ENCODE assay signal across 1 cellular context in genomic region chr4:54843946-54844345, GRCh38.
TF ChIP-seq lines count a peak whose summit lies in the region.

No MANE protein-coding gene starts in this region.

TF ChIP-seq in GM23338, 12 proteins besides CTCF, POLR2A, EP300 and RAD21 (continued from another document):
- TF ChIP-seq, protein P1, sequence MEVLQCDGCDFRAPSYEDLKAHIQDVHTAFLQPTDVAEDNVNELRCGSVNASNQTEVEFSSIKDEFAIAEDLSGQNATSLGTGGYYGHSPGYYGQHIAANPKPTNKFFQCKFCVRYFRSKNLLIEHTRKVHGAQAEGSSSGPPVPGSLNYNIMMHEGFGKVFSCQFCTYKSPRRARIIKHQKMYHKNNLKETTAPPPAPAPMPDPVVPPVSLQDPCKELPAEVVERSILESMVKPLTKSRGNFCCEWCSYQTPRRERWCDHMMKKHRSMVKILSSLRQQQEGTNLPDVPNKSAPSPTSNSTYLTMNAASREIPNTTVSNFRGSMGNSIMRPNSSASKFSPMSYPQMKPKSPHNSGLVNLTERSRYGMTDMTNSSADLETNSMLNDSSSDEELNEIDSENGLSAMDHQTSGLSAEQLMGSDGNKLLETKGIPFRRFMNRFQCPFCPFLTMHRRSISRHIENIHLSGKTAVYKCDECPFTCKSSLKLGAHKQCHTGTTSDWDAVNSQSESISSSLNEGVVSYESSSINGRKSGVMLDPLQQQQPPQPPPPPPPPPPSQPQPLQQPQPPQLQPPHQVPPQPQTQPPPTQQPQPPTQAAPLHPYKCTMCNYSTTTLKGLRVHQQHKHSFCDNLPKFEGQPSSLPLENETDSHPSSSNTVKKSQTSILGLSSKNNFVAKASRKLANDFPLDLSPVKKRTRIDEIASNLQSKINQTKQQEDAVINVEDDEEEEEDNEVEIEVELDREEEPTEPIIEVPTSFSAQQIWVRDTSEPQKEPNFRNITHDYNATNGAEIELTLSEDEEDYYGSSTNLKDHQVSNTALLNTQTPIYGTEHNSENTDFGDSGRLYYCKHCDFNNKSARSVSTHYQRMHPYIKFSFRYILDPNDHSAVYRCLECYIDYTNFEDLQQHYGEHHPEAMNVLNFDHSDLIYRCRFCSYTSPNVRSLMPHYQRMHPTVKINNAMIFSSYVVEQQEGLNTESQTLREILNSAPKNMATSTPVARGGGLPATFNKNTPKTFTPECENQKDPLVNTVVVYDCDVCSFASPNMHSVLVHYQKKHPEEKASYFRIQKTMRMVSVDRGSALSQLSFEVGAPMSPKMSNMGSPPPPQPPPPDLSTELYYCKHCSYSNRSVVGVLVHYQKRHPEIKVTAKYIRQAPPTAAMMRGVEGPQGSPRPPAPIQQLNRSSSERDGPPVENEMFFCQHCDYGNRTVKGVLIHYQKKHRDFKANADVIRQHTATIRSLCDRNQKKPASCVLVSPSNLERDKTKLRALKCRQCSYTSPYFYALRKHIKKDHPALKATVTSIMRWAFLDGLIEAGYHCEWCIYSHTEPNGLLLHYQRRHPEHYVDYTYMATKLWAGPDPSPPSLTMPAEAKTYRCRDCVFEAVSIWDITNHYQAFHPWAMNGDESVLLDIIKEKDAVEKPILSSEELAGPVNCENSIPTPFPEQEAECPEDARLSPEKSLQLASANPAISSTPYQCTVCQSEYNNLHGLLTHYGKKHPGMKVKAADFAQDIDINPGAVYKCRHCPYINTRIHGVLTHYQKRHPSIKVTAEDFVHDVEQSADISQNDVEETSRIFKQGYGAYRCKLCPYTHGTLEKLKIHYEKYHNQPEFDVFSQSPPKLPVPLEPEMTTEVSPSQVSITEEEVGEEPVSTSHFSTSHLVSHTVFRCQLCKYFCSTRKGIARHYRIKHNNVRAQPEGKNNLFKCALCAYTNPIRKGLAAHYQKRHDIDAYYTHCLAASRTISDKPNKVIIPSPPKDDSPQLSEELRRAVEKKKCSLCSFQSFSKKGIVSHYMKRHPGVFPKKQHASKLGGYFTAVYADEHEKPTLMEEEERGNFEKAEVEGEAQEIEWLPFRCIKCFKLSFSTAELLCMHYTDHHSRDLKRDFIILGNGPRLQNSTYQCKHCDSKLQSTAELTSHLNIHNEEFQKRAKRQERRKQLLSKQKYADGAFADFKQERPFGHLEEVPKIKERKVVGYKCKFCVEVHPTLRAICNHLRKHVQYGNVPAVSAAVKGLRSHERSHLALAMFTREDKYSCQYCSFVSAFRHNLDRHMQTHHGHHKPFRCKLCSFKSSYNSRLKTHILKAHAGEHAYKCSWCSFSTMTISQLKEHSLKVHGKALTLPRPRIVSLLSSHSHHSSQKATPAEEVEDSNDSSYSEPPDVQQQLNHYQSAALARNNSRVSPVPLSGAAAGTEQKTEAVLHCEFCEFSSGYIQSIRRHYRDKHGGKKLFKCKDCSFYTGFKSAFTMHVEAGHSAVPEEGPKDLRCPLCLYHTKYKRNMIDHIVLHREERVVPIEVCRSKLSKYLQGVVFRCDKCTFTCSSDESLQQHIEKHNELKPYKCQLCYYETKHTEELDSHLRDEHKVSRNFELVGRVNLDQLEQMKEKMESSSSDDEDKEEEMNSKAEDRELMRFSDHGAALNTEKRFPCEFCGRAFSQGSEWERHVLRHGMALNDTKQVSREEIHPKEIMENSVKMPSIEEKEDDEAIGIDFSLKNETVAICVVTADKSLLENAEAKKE (CRISPR knock-in tag; IDR thresholded peaks at IDR 0.05), result no peak
TF ChIP-seq in GM23338: peak in this region for 0.
